8 cellular contexts compared by ENCODE assay signal in genomic region chr2:47069628-47070154, GRCh38.
DNase-seq lines count a peak whose midpoint lies in the region; ATAC-seq and TF ChIP-seq lines count a peak whose summit lies in the region.

No MANE protein-coding gene starts in this region.

- no peak overlapping the region for H3K4me3 Mint-ChIP-seq in CD4-positive, alpha-beta T cell

- H3K9me3 ChIP-seq in AG04450 (ENCODE audit: control insufficient read depth, insufficient read depth, low read length) (no peaks in the 10 kb centered on the region; the same call in 1 of the 2 replicates), MM.1S (replicated peaks; ENCODE audit: insufficient read depth, low read length) (no peaks in the 10 kb centered on the region), muscle layer of colon (ENCODE audit: low read length) (no peaks in the 10 kb centered on the region)
- no peaks in the 10 kb centered on the region for H3K9me3 ChIP-seq in CD4-positive, alpha-beta T cell (ENCODE audit: control insufficient read depth, low read length)

- peaks cover 9% of the 10 kb centered on the region; the same call in 1 of the 2 replicates for H3K36me3 ChIP-seq in MM.1S (replicated peaks; ENCODE audit: insufficient read depth, low read length)
- peaks cover 9% of the 10 kb centered on the region for H3K36me3 ChIP-seq in muscle layer of colon (ENCODE audit: insufficient read depth, low read length)

- peak overlapping the region; percentile 61; the same call in 1 of the 2 replicates for H3K4me2 ChIP-seq in MM.1S (ENCODE audit: low read depth, low read length)

- peaks cover 25% of the 10 kb centered on the region for H3F3A ChIP-seq in MM.1S (ENCODE audit: insufficient read depth, low read length)

- ATAC-seq in CD4-positive, alpha-beta T cell (ENCODE audit: poor library complexity) = no peak
- no peak for ATAC-seq in HG02588 (IDR thresholded peaks at IDR 0.05; ENCODE audit: unreplicated experiment)

- no peaks in the 10 kb centered on the region for H3K9me2 ChIP-seq in MM.1S (replicated peaks; ENCODE audit: insufficient read depth, low read length)

- peaks cover 51% of the 10 kb centered on the region for H3K4me1 Mint-ChIP-seq in CD4-positive, alpha-beta T cell (ENCODE audit: low read depth)

- peaks cover 23% of the 10 kb centered on the region; the same call in 1 of the 2 replicates for H3K79me2 ChIP-seq in MM.1S (ENCODE audit: low read length)

- H3K27ac ChIP-seq in AG04450 (ENCODE audit: low read depth, low read length) (peak overlapping the region; percentile 93), MM.1S (ENCODE audit: low read length) (no peak overlapping the region), muscle layer of colon (ENCODE audit: low read depth, low read length) (peak overlapping the region; percentile 90)
- no peak overlapping the region for H3K27ac ChIP-seq in CD4-positive, alpha-beta T cell (ENCODE audit: low read depth, low read length)

- TF ChIP-seq CTCF in AG04450 (IDR thresholded peaks at IDR 0.05; ENCODE audit: low read depth, low read length) (no peak), MM.1S (IDR thresholded peaks at IDR 0.05; ENCODE audit: low read length) (no peak), epithelial cell of esophagus (IDR thresholded peaks at IDR 0.05; ENCODE audit: insufficient read depth, low read depth, low read length, missing control alignments) (no peak)
- no peak for TF ChIP-seq CTCF in CD4-positive, alpha-beta T cell (IDR thresholded peaks at IDR 0.05)

- peaks cover 41% of the 10 kb centered on the region for H3K36me3 Mint-ChIP-seq in CD4-positive, alpha-beta T cell (ENCODE audit: low read depth)

- no peaks in the 10 kb centered on the region for H3K9me3 Mint-ChIP-seq in CD4-positive, alpha-beta T cell

- H3K27me3 ChIP-seq in AG04450 (ENCODE audit: control insufficient read depth, insufficient read depth, low read length) (no peaks in the 10 kb centered on the region), MM.1S (replicated peaks; ENCODE audit: insufficient read depth, low read length) (no peaks in the 10 kb centered on the region), muscle layer of colon (ENCODE audit: control insufficient read depth in 1 of 2, insufficient read depth in 2 of 2, low read length in 2 of 2) (no peaks in the 10 kb centered on the region)
- H3K27me3 ChIP-seq in CD4-positive, alpha-beta T cell (ENCODE audit: control insufficient read depth, insufficient read depth, low read length) = no peaks in the 10 kb centered on the region

- H4K20me1 ChIP-seq in MM.1S (ENCODE audit: insufficient read depth, low read length) = peaks cover 33% of the 10 kb centered on the region

- no peak overlapping the region for H2AFZ ChIP-seq in MM.1S (ENCODE audit: low read length)

- H3K27ac Mint-ChIP-seq in CD4-positive, alpha-beta T cell = no peak overlapping the region

- H3K27me3 Mint-ChIP-seq in CD4-positive, alpha-beta T cell = no peaks in the 10 kb centered on the region

- H3K4me1 ChIP-seq in MM.1S (ENCODE audit: low read length) (peaks cover 54% of the 10 kb centered on the region), muscle layer of colon (ENCODE audit: insufficient read depth, low read length) (peaks cover 84% of the 10 kb centered on the region)

- H3K4me3 ChIP-seq in AG04450 (ENCODE audit: low read depth, low read length) (no peak overlapping the region), MM.1S (ENCODE audit: low read length) (no peak overlapping the region), epithelial cell of esophagus (ENCODE audit: low read length) (no peak overlapping the region), muscle layer of colon (ENCODE audit: low read depth in 1 of 2, low read length in 2 of 2) (no peak overlapping the region)

- H3K9ac ChIP-seq in MM.1S (ENCODE audit: low read length) = no peak overlapping the region
- H3K9ac ChIP-seq in muscle layer of colon (ENCODE audit: low read length) = peak overlapping the region; percentile 7

- intact Hi-C loops in CD4-positive, alpha-beta T cell (cut with DNase I, micrococcal nuclease) = no loop called here

- DNase-seq in AG04450 (ENCODE audit: low read depth, low spot score) = no peak
- DNase-seq in MM.1S = no peak
- peak; percentile 94 for DNase-seq in epithelial cell of esophagus (ENCODE audit: low read depth)
- no peak for DNase-seq in NCI-H774 (lab: John Stamatoyannopoulos, UW)
- no peak for DNase-seq in CD4-positive, alpha-beta T cell
- no peak for DNase-seq in NCI-H1092 (lab: John Stamatoyannopoulos, UW)

- POLR2A ChIA-PET in AG04450 (lab: Yijun Ruan, JAX) = interaction anchor here (0.5 to 1.5 kb wide), 5 partner anchors 23 to 253 kb away, joined by 3 to 8 read pairs (median 4); no protein-coding TSS in a partner anchor
- POLR2A ChIA-PET in CD4-positive, alpha-beta T cell (lab: Charles Lee) = no interaction called here

- CTCF ChIA-PET in AG04450 (lab: Charles Lee) = interaction anchor here (0.6 to 1.1 kb wide), 2 partner anchors 23 to 254 kb away, joined by 3 to 4 read pairs; no protein-coding TSS in a partner anchor
- CTCF ChIA-PET in CD4-positive, alpha-beta T cell (lab: Charles Lee) = no interaction called here

Comparison
In these comparisons a context has a peak if more than half of its experiments do, and no peak if none do; other contexts are left out.
1. H3K27ac ChIP-seq: peak in AG04450 (single experiment) and muscle layer of colon (single experiment); none in MM.1S (single experiment) and CD4-positive, alpha-beta T cell (single experiment).